ENCODE assay signal across 9 cellular contexts in the genomic region with DNA sequence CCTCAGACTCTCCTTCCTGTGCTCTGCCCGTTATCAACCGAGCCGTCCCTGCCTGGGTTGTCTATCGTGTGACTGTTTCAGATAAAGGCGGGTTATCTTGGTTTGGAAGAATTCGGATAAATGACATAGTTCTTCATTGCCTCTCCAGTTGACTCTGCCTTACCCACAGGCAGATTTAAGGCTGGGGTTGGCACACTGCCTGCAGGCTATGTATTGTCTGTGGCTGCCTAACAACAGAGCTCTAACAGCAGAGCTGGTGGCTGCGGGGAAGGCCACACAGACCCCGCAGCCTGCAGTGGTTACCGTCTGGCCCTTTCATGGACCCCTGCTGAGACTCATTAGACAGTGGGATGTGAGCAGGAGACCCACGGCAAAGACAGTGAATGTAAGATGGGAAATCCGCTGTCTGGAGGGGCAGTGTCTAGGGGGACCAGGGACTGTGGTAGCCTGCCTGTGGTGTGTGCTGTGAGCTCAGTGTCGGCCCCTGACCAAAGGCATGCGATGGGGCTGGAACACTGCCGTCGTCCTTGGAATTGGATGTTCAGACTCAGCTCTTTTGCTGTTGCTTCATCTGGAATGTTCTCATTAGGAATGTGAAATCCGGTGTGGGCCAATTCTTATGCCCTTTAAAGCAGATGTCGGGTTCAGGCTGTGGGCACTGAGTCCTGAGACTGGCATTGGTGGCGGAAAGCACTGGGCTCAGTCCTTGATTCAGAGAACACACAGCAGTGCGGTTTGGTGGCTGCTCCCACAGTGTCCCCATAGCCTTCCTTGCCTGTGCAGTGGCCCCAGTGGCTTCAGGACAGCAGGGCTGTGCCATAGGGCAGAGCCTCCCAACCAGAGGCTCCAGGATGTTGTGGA. TPM values are rescaled to one million over a fixed set of nuclear protein-coding genes. Genes with fewer than 3 reads are reported as not detected.
DNase-seq lines count a peak whose midpoint lies in the region; ATAC-seq and TF ChIP-seq lines count a peak whose summit lies in the region.
"Had no signal": no experiment of that assay in that cellular context is flagged by ENCODE, and none has a peak within 500 bp of the region (broad histone marks: within the 10 kb centered on the region; RNA-seq: fewer than 3 reads in every experiment).

No MANE protein-coding gene starts in this region.

- no peak overlapping the region for H3K14ac ChIP-seq in trophoblast cell (ENCODE audit: low read length)

- peak overlapping the region; percentile 6 for H3K4me3 Mint-ChIP-seq in CD8-positive, alpha-beta T cell
- no peak overlapping the region for H3K4me3 Mint-ChIP-seq in activated CD4-positive, alpha-beta memory T cell treated with anti-CD3 and anti-CD28 coated beads for 36 hours
- H3K4me3 Mint-ChIP-seq: activated B cell treated with CpG ODN at 0.5 μM for 24 hours had no signal

- H3K79me2 ChIP-seq in trophoblast cell (ENCODE audit: control insufficient read depth, insufficient read depth, low read length, poor library complexity), result no peaks in the 10 kb centered on the region

- peak; percentile 13 for ATAC-seq in CD8-positive, alpha-beta T cell
- no peak for ATAC-seq in HG03095 (IDR thresholded peaks at IDR 0.05; ENCODE audit: unreplicated experiment)

- H3K9me3 ChIP-seq in CD8-positive, alpha-beta T cell (ENCODE audit: low read length), result no peaks in the 10 kb centered on the region
- no peaks in the 10 kb centered on the region for H3K9me3 ChIP-seq in trophoblast cell (ENCODE audit: insufficient read depth, low read depth, low read length)

- no peak overlapping the region for H4K8ac ChIP-seq in trophoblast cell (ENCODE audit: low read depth, low read length)

- H2AFZ ChIP-seq in trophoblast cell (ENCODE audit: insufficient read depth, low read length, poor library complexity), result no peak overlapping the region

- no peak overlapping the region for H4K91ac ChIP-seq in trophoblast cell (ENCODE audit: low read depth, low read length)

- H3K9me3 Mint-ChIP-seq in CD8-positive, alpha-beta T cell, result peaks cover 4% of the 10 kb centered on the region
- H3K9me3 Mint-ChIP-seq in activated CD4-positive, alpha-beta memory T cell treated with anti-CD3 and anti-CD28 coated beads for 36 hours, result peaks cover 2% of the 10 kb centered on the region

- H3K36me3 Mint-ChIP-seq in CD8-positive, alpha-beta T cell, result peaks cover under 1% of the 10 kb centered on the region
- H3K36me3 Mint-ChIP-seq in activated CD4-positive, alpha-beta memory T cell treated with anti-CD3 and anti-CD28 coated beads for 36 hours, result no peaks in the 10 kb centered on the region

- peaks cover 3% of the 10 kb centered on the region for H3K27me3 Mint-ChIP-seq in CD8-positive, alpha-beta T cell (ENCODE audit: low read depth)
- H3K27me3 Mint-ChIP-seq in activated CD4-positive, alpha-beta memory T cell treated with anti-CD3 and anti-CD28 coated beads for 36 hours, result peaks cover 4% of the 10 kb centered on the region

- H3K18ac ChIP-seq in trophoblast cell (ENCODE audit: low read length), result no peak overlapping the region

- no peak overlapping the region for H2BK120ac ChIP-seq in trophoblast cell (ENCODE audit: insufficient read depth, low read length, poor library complexity)

- no peak for DNase-seq in CD8-positive, alpha-beta T cell
- DNase-seq in RWPE1 (ENCODE audit: low spot score) (no peak), fibroblast of pulmonary artery (ENCODE audit: low read depth) (peak; percentile 91), trophoblast cell (no peak), 8988T (no peak), midbrain (lab: John Stamatoyannopoulos, UW) (no peak)
- no peak for DNase-seq in activated CD4-positive, alpha-beta memory T cell treated with anti-CD3 and anti-CD28 coated beads for 36 hours
- DNase-seq: activated B cell treated with CpG ODN at 0.5 μM for 24 hours had no signal

- CTCF ChIA-PET in CD8-positive, alpha-beta T cell (lab: Charles Lee), result no interaction called here
- CTCF ChIA-PET in RWPE1 (lab: Yijun Ruan, JAX), result no interaction called here
- CTCF ChIA-PET in activated CD4-positive, alpha-beta memory T cell treated with anti-CD3 and anti-CD28 coated beads for 36 hours (lab: Charles Lee), result no interaction called here

- peaks cover 24% of the 10 kb centered on the region for H3K4me1 ChIP-seq in CD8-positive, alpha-beta T cell (ENCODE audit: insufficient read depth, low read length)
- H3K4me1 ChIP-seq in trophoblast cell (ENCODE audit: control insufficient read depth in 1 of 2, insufficient read depth in 2 of 2, low read length in 2 of 2), result peaks cover 0 to 1% of the 10 kb centered on the region in 2 experiments

- no peaks in the 10 kb centered on the region for H3K27me3 ChIP-seq in CD8-positive, alpha-beta T cell (ENCODE audit: insufficient read depth, low read length)
- no peaks in the 10 kb centered on the region for H3K27me3 ChIP-seq in trophoblast cell (ENCODE audit: insufficient read depth, low read length)

- H3K79me1 ChIP-seq in trophoblast cell (ENCODE audit: low read length), result no peaks in the 10 kb centered on the region

- WGBS in trophoblast cell (ENCODE audit: extremely low coverage, insufficient coverage, insufficient read length), result no CpG with 5 or more reads among the region's 19 CpGs

- H3K4me3 ChIP-seq in CD8-positive, alpha-beta T cell (ENCODE audit: low read depth, low read length), result no peak overlapping the region
- H3K4me3 ChIP-seq in fibroblast of pulmonary artery (replicated peaks; ENCODE audit: low read depth, low read length), result peak overlapping the region; percentile 21
- H3K4me3 ChIP-seq in trophoblast cell (ENCODE audit: low read depth, low read length), result peak overlapping the region; percentile 25

- no peak for TF ChIP-seq CTCF in CD8-positive, alpha-beta T cell (IDR thresholded peaks at IDR 0.05)
- no peak for TF ChIP-seq CTCF in RWPE1 (conservative IDR thresholded peaks at IDR 0.05; ENCODE audit: low read depth)
- TF ChIP-seq CTCF in fibroblast of pulmonary artery (IDR thresholded peaks at IDR 0.05; ENCODE audit: low read length, missing control alignments), result no peak

- H3K4ac ChIP-seq in trophoblast cell (ENCODE audit: low read depth, low read length), result no peak overlapping the region

- no peak overlapping the region for H3K27ac ChIP-seq in CD8-positive, alpha-beta T cell (ENCODE audit: low read depth, low read length)
- peak overlapping the region; percentile 73 for H3K27ac ChIP-seq in RWPE1
- no peak overlapping the region for H3K27ac ChIP-seq in trophoblast cell (ENCODE audit: low read depth, low read length)

- H3K36me3 ChIP-seq in CD8-positive, alpha-beta T cell (ENCODE audit: insufficient read depth, low read length), result no peaks in the 10 kb centered on the region
- H3K36me3 ChIP-seq in trophoblast cell (ENCODE audit: control insufficient read depth in 1 of 2, insufficient read depth in 2 of 2, low read length in 2 of 2), result no peaks in the 10 kb centered on the region

- H2AK5ac ChIP-seq in trophoblast cell (ENCODE audit: low read length), result no peak overlapping the region

- peak overlapping the region; percentile 81 for H3K27ac Mint-ChIP-seq in CD8-positive, alpha-beta T cell
- H3K27ac Mint-ChIP-seq in activated CD4-positive, alpha-beta memory T cell treated with anti-CD3 and anti-CD28 coated beads for 36 hours, result no peak overlapping the region
- H3K27ac Mint-ChIP-seq: activated B cell treated with CpG ODN at 0.5 μM for 24 hours had no signal

- intact Hi-C loops in CD8-positive, alpha-beta T cell (cut with DNase I, micrococcal nuclease), result no loop called here
- intact Hi-C loops in activated CD4-positive, alpha-beta memory T cell treated with anti-CD3 and anti-CD28 coated beads for 36 hours (cut with micrococcal nuclease), result no loop called here

- peaks cover 63% of the 10 kb centered on the region for H3K4me1 Mint-ChIP-seq in CD8-positive, alpha-beta T cell (ENCODE audit: low read depth)
- peaks cover 5% of the 10 kb centered on the region for H3K4me1 Mint-ChIP-seq in activated CD4-positive, alpha-beta memory T cell treated with anti-CD3 and anti-CD28 coated beads for 36 hours (ENCODE audit: low read depth)

- no peak overlapping the region for H3K4me2 ChIP-seq in trophoblast cell (ENCODE audit: low read length)

- no peak overlapping the region for H2BK12ac ChIP-seq in trophoblast cell (ENCODE audit: low read length)

- no peak overlapping the region for H2BK5ac ChIP-seq in trophoblast cell (ENCODE audit: low read depth, low read length, poor library complexity)

- H3K9ac ChIP-seq in trophoblast cell (ENCODE audit: low read length), result no peak overlapping the region

- no peak overlapping the region for H3K23ac ChIP-seq in trophoblast cell (ENCODE audit: low read length)

- POLR2A ChIA-PET in CD8-positive, alpha-beta T cell (lab: Charles Lee), result no interaction called here
- POLR2A ChIA-PET in RWPE1 (lab: Yijun Ruan, JAX; ENCODE audit: low non-redundant PET), result no interaction called here
- POLR2A ChIA-PET in activated CD4-positive, alpha-beta memory T cell treated with anti-CD3 and anti-CD28 coated beads for 36 hours (lab: Charles Lee), result no interaction called here

- H4K12ac ChIP-seq in trophoblast cell (ENCODE audit: low read depth, low read length), result no peak overlapping the region

RNA-seq across cellular contexts. Expression of gene SH3RF3, which starts 44.5 kb away (rescaled TPM):
- 1 to 10 TPM; 6.3 to 6.4 TPM for total RNA-seq in CD8-positive, alpha-beta T cell
- polyA plus RNA-seq in trophoblast cell (2013), result 1.2 and 1.3 TPM in 2 replicates
- under 1 TPM; 0.33 to 0.34 TPM for total RNA-seq in activated CD4-positive, alpha-beta memory T cell treated with anti-CD3 and anti-CD28 coated beads for 36 hours

Comparison
In these comparisons a context has a peak if more than half of its experiments do, and no peak if none do; other contexts are left out.
1. RNA of gene SH3RF3, which starts 44.5 kb away (total RNA-seq): 6.3 to 6.4 TPM in CD8-positive, alpha-beta T cell; 0.33 to 0.34 TPM in activated CD4-positive, alpha-beta memory T cell treated with anti-CD3 and anti-CD28 coated beads for 36 hours; every median in the first group is over 4 times any median in the second.